ENCODE assay signal across 14 cellular contexts in the genomic region with DNA sequence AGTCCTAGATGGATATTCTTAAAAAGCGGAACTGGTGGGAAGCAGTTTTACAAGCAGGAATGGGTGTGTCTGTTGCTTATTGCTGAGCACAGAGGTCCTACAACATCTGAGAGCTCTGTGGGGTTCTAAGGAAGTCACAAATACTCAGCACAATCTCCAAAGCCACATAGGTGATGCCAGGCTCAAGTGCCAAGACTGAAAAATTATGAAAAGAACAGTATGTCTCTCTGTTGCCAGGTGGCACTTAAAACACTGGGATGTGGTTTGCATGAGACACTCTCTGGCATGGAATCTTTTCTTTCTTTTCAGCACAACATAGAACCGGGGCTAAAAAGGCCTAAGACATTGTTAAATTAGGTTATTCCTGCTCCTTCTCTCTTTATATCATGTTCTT.
DNase-seq lines count a peak whose midpoint lies in the region; ATAC-seq, FAIRE-seq and TF ChIP-seq lines count a peak whose summit lies in the region.
"Had no signal": no experiment of that assay in that cellular context is flagged by ENCODE, and none has a peak within 500 bp of the region (broad histone marks: within the 10 kb centered on the region; RNA-seq: fewer than 3 reads in every experiment).

No MANE protein-coding gene starts in this region.

- no peak for ATAC-seq in GM18502 (IDR thresholded peaks at IDR 0.05; ENCODE audit: poor library complexity, unreplicated experiment)
- no peak for ATAC-seq in GM21723 (IDR thresholded peaks at IDR 0.05; ENCODE audit: unreplicated experiment)
- ATAC-seq in HepG2, result no peak
- ATAC-seq: activated CD8-positive, alpha-beta T cell treated with anti-CD3 and anti-CD28 coated beads for 36 hours; PC-3; sciatic nerve had no signal

- H3K36me3 ChIP-seq in esophagus muscularis mucosa (no peaks in the 10 kb centered on the region), HepG2 (replicated peaks in 1 of 2; ENCODE audit: control insufficient read depth in 1 of 2, insufficient read depth in 2 of 2, low read length in 2 of 2) (no peaks in the 10 kb centered on the region)
- H3K36me3 ChIP-seq: cardiac muscle cell, thyroid gland had no signal

- H3K4me3 Mint-ChIP-seq in nephron progenitor cell, result no peak overlapping the region
- H3K4me3 Mint-ChIP-seq: activated CD8-positive, alpha-beta T cell treated with anti-CD3 and anti-CD28 coated beads for 36 hours had no signal

- TF ChIP-seq EP300 in esophagus muscularis mucosa (IDR thresholded peaks at IDR 0.05), result no peak
- TF ChIP-seq EP300 in HepG2 (IDR thresholded peaks at IDR 0.05; ENCODE audit: low read depth in 2 of 2, low read length in 2 of 2), result no peak
- no peak for TF ChIP-seq EP300 in HepG2 (CRISPR knock-in tag; IDR thresholded peaks at IDR 0.05; ENCODE audit: borderline replicate concordance)

- H3K27me3 ChIP-seq in AG04450 (ENCODE audit: control insufficient read depth, insufficient read depth, low read length) (no peaks in the 10 kb centered on the region), esophagus muscularis mucosa (no peaks in the 10 kb centered on the region), HepG2 (ENCODE audit: control insufficient read depth in 1 of 2, insufficient read depth in 2 of 2, low read length in 2 of 2) (no peaks in the 10 kb centered on the region; a peak in 2 of 5 replicates)
- H3K27me3 ChIP-seq: cardiac muscle cell, thyroid gland had no signal

- TF ChIP-seq RAD21 in HepG2 (CRISPR knock-in tag; IDR thresholded peaks at IDR 0.05), result no peak

- no peak overlapping the region for H2AFZ ChIP-seq in HepG2 (ENCODE audit: low read length)

- H3K9ac ChIP-seq in HepG2 (ENCODE audit: insufficient read depth, low read depth, low read length), result no peak overlapping the region

- H3K27ac ChIP-seq in AG04450 (ENCODE audit: low read depth, low read length) (peak overlapping the region; percentile 60), esophagus muscularis mucosa (replicated peaks in 1 of 4) (peak overlapping the region; percentile 70 to 78 (median 74)), HepG2 (ENCODE audit: extremely low read length, insufficient read depth, low read length) (no peak overlapping the region)
- H3K27ac ChIP-seq: cardiac muscle cell had no signal

- no peaks in the 10 kb centered on the region for H3K79me2 ChIP-seq in HepG2 (ENCODE audit: insufficient read depth, low read length)

- 59% methylated on average over 2 of the region's 2 CpGs for WGBS in esophagus muscularis mucosa
- 52% methylated on average over 2 of the region's 2 CpGs for whole genome bisulfite sequencing in HepG2 (ENCODE audit: low lambda C conversion rate)

- H3K9me3 ChIP-seq in AG04450 (ENCODE audit: control insufficient read depth, insufficient read depth, low read length), result no peaks in the 10 kb centered on the region
- H3K9me3 ChIP-seq in esophagus muscularis mucosa, result no peaks in the 10 kb centered on the region
- no peaks in the 10 kb centered on the region for H3K9me3 ChIP-seq in HepG2 (ENCODE audit: low read length)
- H3K9me3 ChIP-seq: thyroid gland had no signal

- H3K4me3 ChIP-seq in AG04450 (ENCODE audit: low read depth, low read length) (no peak overlapping the region), esophagus muscularis mucosa (no peak overlapping the region), HepG2 (replicated peaks in 1 of 3; ENCODE audit: insufficient read depth in 1 of 3, low read depth in 2 of 3, low read length in 3 of 3) (no peak overlapping the region)
- H3K4me3 ChIP-seq: cardiac muscle cell, thyroid gland had no signal

- H3K36me3 Mint-ChIP-seq in nephron progenitor cell (ENCODE audit: low read depth), result no peaks in the 10 kb centered on the region

- TF ChIP-seq CTCF in AG04450 (IDR thresholded peaks at IDR 0.05; ENCODE audit: low read depth, low read length) (no peak), esophagus muscularis mucosa (IDR thresholded peaks at IDR 0.05) (no peak), nephron progenitor cell (IDR thresholded peaks at IDR 0.05) (no peak), HepG2 (CRISPR knock-in tag; IDR thresholded peaks at IDR 0.05) (no peak)

- peak overlapping the region; percentile 63 for H3K27ac Mint-ChIP-seq in nephron progenitor cell
- H3K27ac Mint-ChIP-seq: activated CD8-positive, alpha-beta T cell treated with anti-CD3 and anti-CD28 coated beads for 36 hours had no signal

- TF ChIP-seq POLR2A in esophagus muscularis mucosa (IDR thresholded peaks at IDR 0.05; ENCODE audit: low read depth) (no peak), HepG2 (IDR thresholded peaks at IDR 0.05; ENCODE audit: insufficient read depth in 1 of 2, low read depth in 2 of 2, low read length in 2 of 2) (no peak)

- POLR2A ChIA-PET in AG04450 (lab: Yijun Ruan, JAX), result no interaction called here
- POLR2A ChIA-PET in HepG2 (lab: Yijun Ruan, JAX), result no interaction called here

- H3K4me2 ChIP-seq in HepG2 (ENCODE audit: low read depth, low read length), result no peak overlapping the region

- peaks cover 71% of the 10 kb centered on the region for H3K4me1 Mint-ChIP-seq in nephron progenitor cell

- in situ Hi-C loops in HepG2 (cut with HindIII; ENCODE audit: extremely low pct_ligation_motif_present, low pct_unique_long_range_greater_than_20kb), result no loop called here

- H3K9me3 Mint-ChIP-seq in nephron progenitor cell, result no peaks in the 10 kb centered on the region
- H3K9me3 Mint-ChIP-seq: activated CD8-positive, alpha-beta T cell treated with anti-CD3 and anti-CD28 coated beads for 36 hours had no signal

- CTCF ChIA-PET in AG04450 (lab: Charles Lee), result no interaction called here
- CTCF ChIA-PET in HepG2 (lab: Yijun Ruan, JAX; ENCODE audit: low intra/inter-chr PET ratio, low total read pairs), result no interaction called here

- no peaks in the 10 kb centered on the region for H4K20me1 ChIP-seq in HepG2 (ENCODE audit: insufficient read depth, low read length)

- peaks cover 19 to 82% (median 68%) of the 10 kb centered on the region in 4 donors for H3K4me1 ChIP-seq in esophagus muscularis mucosa
- H3K4me1 ChIP-seq in HepG2 (ENCODE audit: insufficient read depth, low read length), result no peaks in the 10 kb centered on the region

- intact Hi-C loops in esophagus muscularis mucosa (cut with DNase I) (loop anchor here (5.0 kb wide), 1 partner anchor 45 kb away; no protein-coding TSS in a partner anchor), HepG2 (cut with micrococcal nuclease; ENCODE audit: unreplicated experiment) (no loop called here)

- FAIRE-seq in RCC 7860 (lab: Jason Lieb, UNC) (no peak), HepG2 (lab: Jason Lieb, UNC) (no peak)

- no peak for DNase-seq in AG04450 (ENCODE audit: low read depth, low spot score)
- peak; percentile 27 for DNase-seq in RCC 7860 (ENCODE audit: low spot score)
- DNase-seq in esophagus muscularis mucosa (ENCODE audit: extremely low spot score), result no peak
- DNase-seq in nephron progenitor cell, result no peak
- DNase-seq in HepG2 (ENCODE audit: low spot score), result no peak
- DNase-seq in SKM-1 treated with dmso at 0.1 percent for 144 hours (lab: John Stamatoyannopoulos, UW; ENCODE audit: unreplicated experiment), result no peak
- DNase-seq: activated CD8-positive, alpha-beta T cell treated with anti-CD3 and anti-CD28 coated beads for 36 hours; activated gamma-delta T cell treated with Interleukin-2 at 50 U/mL for 16 hours; PC-3; thyroid gland had no signal

- BruUV-seq in HepG2 (replicated peaks; lab: Mats Ljungman, UMichigan), result no TSS peak

- peaks cover 4% of the 10 kb centered on the region for H3K27me3 Mint-ChIP-seq in nephron progenitor cell (ENCODE audit: low read depth, poor library complexity)
- H3K27me3 Mint-ChIP-seq: activated CD8-positive, alpha-beta T cell treated with anti-CD3 and anti-CD28 coated beads for 36 hours had no signal

TF ChIP-seq in HepG2, 621 proteins besides CTCF, POLR2A, EP300 and RAD21:
- no peak for TF ChIP-seq CBX5 (CRISPR knock-in tag; IDR thresholded peaks at IDR 0.05; ENCODE audit: borderline replicate concordance)
- no peak for TF ChIP-seq ZNF446 (CRISPR knock-in tag; IDR thresholded peaks at IDR 0.05)
- TF ChIP-seq, protein P1, sequence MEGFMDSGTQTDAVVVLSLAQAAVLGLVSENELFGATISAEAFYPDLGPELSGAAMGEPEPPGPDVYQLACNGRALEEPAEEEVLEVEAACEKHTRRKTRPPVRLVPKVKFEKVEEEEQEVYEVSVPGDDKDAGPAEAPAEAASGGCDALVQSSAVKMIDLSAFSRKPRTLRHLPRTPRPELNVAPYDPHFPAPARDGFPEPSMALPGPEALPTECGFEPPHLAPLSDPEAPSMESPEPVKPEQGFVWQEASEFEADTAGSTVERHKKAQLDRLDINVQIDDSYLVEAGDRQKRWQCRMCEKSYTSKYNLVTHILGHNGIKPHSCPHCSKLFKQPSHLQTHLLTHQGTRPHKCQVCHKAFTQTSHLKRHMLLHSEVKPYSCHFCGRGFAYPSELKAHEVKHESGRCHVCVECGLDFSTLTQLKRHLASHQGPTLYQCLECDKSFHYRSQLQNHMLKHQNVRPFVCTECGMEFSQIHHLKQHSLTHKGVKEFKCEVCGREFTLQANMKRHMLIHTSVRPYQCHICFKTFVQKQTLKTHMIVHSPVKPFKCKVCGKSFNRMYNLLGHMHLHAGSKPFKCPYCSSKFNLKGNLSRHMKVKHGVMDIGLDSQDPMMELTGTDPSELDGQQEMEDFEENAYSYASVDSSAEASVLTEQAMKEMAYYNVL (CRISPR knock-in tag; IDR thresholded peaks at IDR 0.05; ENCODE audit: borderline replicate concordance), result no peak
- TF ChIP-seq BRD4 (CRISPR knock-in tag; IDR thresholded peaks at IDR 0.05), result no peak
- no peak for TF ChIP-seq MXI1 (IDR thresholded peaks at IDR 0.05; ENCODE audit: borderline replicate concordance, low read depth, low read length)
- TF ChIP-seq ZNF790 (CRISPR knock-in tag; IDR thresholded peaks at IDR 0.05; ENCODE audit: borderline replicate concordance), result no peak
- TF ChIP-seq HOXA5 (CRISPR knock-in tag; IDR thresholded peaks at IDR 0.05), result no peak
- TF ChIP-seq TSC22D2 (CRISPR knock-in tag; IDR thresholded peaks at IDR 0.05; ENCODE audit: borderline replicate concordance), result no peak
